8 cellular contexts compared by ENCODE assay signal in the genomic region with DNA sequence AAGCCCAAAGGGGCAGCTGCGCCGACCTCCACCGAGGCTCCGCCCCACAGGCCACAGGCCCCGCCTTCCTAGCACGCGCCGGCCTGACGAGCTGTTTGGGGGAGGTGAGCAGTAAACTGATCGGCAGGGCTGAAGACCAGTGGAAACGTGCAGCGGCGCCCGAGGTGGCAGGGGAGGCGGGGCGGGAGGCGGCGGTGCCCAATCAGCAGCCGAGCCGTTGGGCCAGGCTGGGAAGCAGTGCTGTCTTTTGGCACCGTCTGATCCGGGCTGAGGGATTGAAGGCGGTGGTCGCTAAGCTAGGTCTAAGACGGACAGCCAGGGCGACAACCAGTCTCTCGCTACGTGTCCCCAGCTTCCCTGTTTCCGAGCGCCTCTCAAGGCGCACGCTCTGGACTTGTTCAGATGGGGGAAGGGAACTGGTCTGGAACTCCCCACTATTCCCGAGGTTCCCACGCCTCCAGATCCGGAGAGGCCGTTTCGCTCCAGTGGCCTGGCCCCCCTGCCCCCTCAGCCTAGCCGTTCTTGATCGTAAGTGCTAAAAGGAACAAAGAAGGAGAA. TPM values are rescaled to one million over a fixed set of nuclear protein-coding genes. Genes with fewer than 3 reads are reported as not detected.
DNase-seq lines count a peak whose midpoint lies in the region; ATAC-seq lines count a peak whose summit lies in the region.

Gene FMN1, minus strand, starts transcription at position 11 of the 558 bp plus-strand sequence. CDS start 39,800 bp downstream, outside the sequence.

- intact Hi-C loops in dendritic cell treated with granulocyte-macrophage colony-stimulating factor and Interleukin-4, amounts not matched to agents 40 ng/mL and 50 ng/mL, for 4 days (cut with micrococcal nuclease) = loop anchor here (5.0 kb wide), 1 partner anchor 42 kb away; no protein-coding TSS in a partner anchor
- intact Hi-C loops in left colon (cut with DNase I, micrococcal nuclease) = no loop called here

- DNase-seq in NCI-H2227 treated with DMSO at 0.1 percent for 48 hours (lab: John Stamatoyannopoulos, UW) (peak; percentile 92), left colon (peak; percentile 94 to 96), Kasumi-1 (lab: John Stamatoyannopoulos, UW) (no peak)
- DNase-seq in activated CD4-positive, alpha-beta T cell treated with anti-CD3 and anti-CD28 coated beads, Interleukin-2, amount 50 U/mL, for 4 hours = peak; percentile 89 to 90
- DNase-seq in stimulated activated CD4-positive, alpha-beta T cell treated with anti-CD3 and anti-CD28 coated beads, Interleukin-15, amount 100 ng/mL, for 24 hours = peak; percentile 94

- H3K4me1 Mint-ChIP-seq in dendritic cell treated with granulocyte-macrophage colony-stimulating factor and Interleukin-4, amounts not matched to agents 40 ng/mL and 50 ng/mL, for 4 days (ENCODE audit: low read depth) = peaks cover 17% of the 10 kb centered on the region

- H3K4me3 Mint-ChIP-seq in dendritic cell treated with granulocyte-macrophage colony-stimulating factor and Interleukin-4, amounts not matched to agents 40 ng/mL and 50 ng/mL, for 4 days = peak within 1 kb of the TSS; percentile 78

- H3K36me3 Mint-ChIP-seq in dendritic cell treated with granulocyte-macrophage colony-stimulating factor and Interleukin-4, amounts not matched to agents 40 ng/mL and 50 ng/mL, for 4 days (ENCODE audit: low read depth) = no peaks in the 10 kb centered on the region

- H3K27me3 Mint-ChIP-seq in dendritic cell treated with granulocyte-macrophage colony-stimulating factor and Interleukin-4, amounts not matched to agents 40 ng/mL and 50 ng/mL, for 4 days = peaks cover 32% of the 10 kb centered on the region

- no peaks in the 10 kb centered on the region for H3K9me3 Mint-ChIP-seq in dendritic cell treated with granulocyte-macrophage colony-stimulating factor and Interleukin-4, amounts not matched to agents 40 ng/mL and 50 ng/mL, for 4 days

- peak; percentile 97 for ATAC-seq in GM18519 (IDR thresholded peaks at IDR 0.05; ENCODE audit: low FRiP score, unreplicated experiment)
- ATAC-seq in HG03025 (IDR thresholded peaks at IDR 0.05; ENCODE audit: low FRiP score, unreplicated experiment) = peak; percentile 61
- peak; percentile 100 for ATAC-seq in left colon

- H3K27ac Mint-ChIP-seq in dendritic cell treated with granulocyte-macrophage colony-stimulating factor and Interleukin-4, amounts not matched to agents 40 ng/mL and 50 ng/mL, for 4 days = peak within 1 kb of the TSS; percentile 89

RNA-seq across cellular contexts. Expression of gene FMN1, which starts in this region (rescaled TPM):
- total RNA-seq in left colon = 10 to 100 TPM; 36.2 to 48.3 TPM

Comparison
In these comparisons a context has a peak if more than half of its experiments do, and no peak if none do; other contexts are left out.
1. DNase-seq: peak in NCI-H2227 treated with DMSO at 0.1 percent for 48 hours (single experiment), activated CD4-positive, alpha-beta T cell treated with anti-CD3 and anti-CD28 coated beads, Interleukin-2, amount 50 U/mL, for 4 hours (2 of 2), left colon (2 of 2) and stimulated activated CD4-positive, alpha-beta T cell treated with anti-CD3 and anti-CD28 coated beads, Interleukin-15, amount 100 ng/mL, for 24 hours (single experiment); none in Kasumi-1 (0 of 2).
2. Peak in every context shown above with its lines, with median percentiles within 50 percentile points of each other: ATAC-seq.